ENCODE assay signal across 2 cellular contexts in the genomic region with DNA sequence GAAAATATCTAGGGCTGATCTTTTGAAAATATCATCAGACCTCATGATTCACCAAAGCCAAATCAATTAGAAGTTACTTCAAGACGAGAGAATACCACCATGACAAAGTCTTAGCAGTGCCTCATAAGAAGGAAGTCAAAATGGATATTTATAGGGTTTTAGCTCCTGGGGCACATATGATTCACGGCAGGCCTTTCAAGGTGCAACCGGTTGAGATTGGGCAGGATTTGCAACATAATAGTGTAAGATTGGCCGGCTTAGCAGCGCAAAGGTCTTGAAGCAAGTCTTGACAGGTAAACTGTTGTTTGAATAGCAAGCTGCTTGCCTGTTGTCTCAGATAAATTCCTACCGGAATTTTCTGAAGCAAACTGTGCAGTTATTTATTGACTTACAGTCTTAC.
TF ChIP-seq lines count a peak whose summit lies in the region.

No MANE protein-coding gene starts in this region.

TF ChIP-seq in GM23338, 12 proteins besides CTCF, POLR2A, EP300 and RAD21:
- TF ChIP-seq, protein P1, sequence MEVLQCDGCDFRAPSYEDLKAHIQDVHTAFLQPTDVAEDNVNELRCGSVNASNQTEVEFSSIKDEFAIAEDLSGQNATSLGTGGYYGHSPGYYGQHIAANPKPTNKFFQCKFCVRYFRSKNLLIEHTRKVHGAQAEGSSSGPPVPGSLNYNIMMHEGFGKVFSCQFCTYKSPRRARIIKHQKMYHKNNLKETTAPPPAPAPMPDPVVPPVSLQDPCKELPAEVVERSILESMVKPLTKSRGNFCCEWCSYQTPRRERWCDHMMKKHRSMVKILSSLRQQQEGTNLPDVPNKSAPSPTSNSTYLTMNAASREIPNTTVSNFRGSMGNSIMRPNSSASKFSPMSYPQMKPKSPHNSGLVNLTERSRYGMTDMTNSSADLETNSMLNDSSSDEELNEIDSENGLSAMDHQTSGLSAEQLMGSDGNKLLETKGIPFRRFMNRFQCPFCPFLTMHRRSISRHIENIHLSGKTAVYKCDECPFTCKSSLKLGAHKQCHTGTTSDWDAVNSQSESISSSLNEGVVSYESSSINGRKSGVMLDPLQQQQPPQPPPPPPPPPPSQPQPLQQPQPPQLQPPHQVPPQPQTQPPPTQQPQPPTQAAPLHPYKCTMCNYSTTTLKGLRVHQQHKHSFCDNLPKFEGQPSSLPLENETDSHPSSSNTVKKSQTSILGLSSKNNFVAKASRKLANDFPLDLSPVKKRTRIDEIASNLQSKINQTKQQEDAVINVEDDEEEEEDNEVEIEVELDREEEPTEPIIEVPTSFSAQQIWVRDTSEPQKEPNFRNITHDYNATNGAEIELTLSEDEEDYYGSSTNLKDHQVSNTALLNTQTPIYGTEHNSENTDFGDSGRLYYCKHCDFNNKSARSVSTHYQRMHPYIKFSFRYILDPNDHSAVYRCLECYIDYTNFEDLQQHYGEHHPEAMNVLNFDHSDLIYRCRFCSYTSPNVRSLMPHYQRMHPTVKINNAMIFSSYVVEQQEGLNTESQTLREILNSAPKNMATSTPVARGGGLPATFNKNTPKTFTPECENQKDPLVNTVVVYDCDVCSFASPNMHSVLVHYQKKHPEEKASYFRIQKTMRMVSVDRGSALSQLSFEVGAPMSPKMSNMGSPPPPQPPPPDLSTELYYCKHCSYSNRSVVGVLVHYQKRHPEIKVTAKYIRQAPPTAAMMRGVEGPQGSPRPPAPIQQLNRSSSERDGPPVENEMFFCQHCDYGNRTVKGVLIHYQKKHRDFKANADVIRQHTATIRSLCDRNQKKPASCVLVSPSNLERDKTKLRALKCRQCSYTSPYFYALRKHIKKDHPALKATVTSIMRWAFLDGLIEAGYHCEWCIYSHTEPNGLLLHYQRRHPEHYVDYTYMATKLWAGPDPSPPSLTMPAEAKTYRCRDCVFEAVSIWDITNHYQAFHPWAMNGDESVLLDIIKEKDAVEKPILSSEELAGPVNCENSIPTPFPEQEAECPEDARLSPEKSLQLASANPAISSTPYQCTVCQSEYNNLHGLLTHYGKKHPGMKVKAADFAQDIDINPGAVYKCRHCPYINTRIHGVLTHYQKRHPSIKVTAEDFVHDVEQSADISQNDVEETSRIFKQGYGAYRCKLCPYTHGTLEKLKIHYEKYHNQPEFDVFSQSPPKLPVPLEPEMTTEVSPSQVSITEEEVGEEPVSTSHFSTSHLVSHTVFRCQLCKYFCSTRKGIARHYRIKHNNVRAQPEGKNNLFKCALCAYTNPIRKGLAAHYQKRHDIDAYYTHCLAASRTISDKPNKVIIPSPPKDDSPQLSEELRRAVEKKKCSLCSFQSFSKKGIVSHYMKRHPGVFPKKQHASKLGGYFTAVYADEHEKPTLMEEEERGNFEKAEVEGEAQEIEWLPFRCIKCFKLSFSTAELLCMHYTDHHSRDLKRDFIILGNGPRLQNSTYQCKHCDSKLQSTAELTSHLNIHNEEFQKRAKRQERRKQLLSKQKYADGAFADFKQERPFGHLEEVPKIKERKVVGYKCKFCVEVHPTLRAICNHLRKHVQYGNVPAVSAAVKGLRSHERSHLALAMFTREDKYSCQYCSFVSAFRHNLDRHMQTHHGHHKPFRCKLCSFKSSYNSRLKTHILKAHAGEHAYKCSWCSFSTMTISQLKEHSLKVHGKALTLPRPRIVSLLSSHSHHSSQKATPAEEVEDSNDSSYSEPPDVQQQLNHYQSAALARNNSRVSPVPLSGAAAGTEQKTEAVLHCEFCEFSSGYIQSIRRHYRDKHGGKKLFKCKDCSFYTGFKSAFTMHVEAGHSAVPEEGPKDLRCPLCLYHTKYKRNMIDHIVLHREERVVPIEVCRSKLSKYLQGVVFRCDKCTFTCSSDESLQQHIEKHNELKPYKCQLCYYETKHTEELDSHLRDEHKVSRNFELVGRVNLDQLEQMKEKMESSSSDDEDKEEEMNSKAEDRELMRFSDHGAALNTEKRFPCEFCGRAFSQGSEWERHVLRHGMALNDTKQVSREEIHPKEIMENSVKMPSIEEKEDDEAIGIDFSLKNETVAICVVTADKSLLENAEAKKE (CRISPR knock-in tag; IDR thresholded peaks at IDR 0.05), result no peak
- TF ChIP-seq ZNF114 (CRISPR knock-in tag; IDR thresholded peaks at IDR 0.05) (no peak), ZNF331 (CRISPR knock-in tag; IDR thresholded peaks at IDR 0.05; ENCODE audit: low read depth) (no peak)

TF ChIP-seq in HepG2, 621 proteins besides CTCF, POLR2A, EP300 and RAD21:
- TF ChIP-seq NR3C1 (CRISPR knock-in tag; IDR thresholded peaks at IDR 0.05), result no peak
- TF ChIP-seq, protein P2, sequence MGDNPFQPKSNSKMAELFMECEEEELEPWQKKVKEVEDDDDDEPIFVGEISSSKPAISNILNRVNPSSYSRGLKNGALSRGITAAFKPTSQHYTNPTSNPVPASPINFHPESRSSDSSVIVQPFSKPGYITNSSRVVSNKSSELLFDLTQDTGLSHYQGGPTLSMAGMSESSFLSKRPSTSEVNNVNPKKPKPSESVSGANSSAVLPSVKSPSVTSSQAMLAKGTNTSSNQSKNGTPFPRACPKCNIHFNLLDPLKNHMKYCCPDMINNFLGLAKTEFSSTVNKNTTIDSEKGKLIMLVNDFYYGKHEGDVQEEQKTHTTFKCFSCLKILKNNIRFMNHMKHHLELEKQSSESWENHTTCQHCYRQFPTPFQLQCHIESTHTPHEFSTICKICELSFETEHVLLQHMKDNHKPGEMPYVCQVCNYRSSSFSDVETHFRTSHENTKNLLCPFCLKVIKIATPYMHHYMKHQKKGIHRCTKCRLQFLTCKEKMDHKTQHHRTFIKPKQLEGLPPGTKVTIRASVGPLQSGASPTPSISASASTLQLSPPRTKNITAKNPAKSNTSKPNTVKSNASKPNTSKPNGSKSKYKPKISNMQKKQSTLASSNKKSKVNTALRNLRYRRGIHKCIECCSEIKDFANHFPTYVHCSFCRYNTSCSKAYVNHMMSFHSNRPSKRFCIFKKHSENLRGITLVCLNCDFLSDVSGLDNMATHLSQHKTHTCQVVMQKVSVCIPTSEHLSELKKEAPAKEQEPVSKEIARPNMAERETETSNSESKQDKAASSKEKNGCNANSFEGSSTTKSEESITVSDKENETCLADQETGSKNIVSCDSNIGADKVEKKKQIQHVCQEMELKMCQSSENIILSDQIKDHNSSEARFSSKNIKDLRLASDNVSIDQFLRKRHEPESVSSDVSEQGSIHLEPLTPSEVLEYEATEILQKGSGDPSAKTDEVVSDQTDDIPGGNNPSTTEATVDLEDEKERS (CRISPR knock-in tag; IDR thresholded peaks at IDR 0.05), result no peak
